8 cellular contexts compared by ENCODE assay signal in genomic region chr11:126282742-126283591, GRCh38. TPM values are rescaled to one million over a fixed set of nuclear protein-coding genes. Genes with fewer than 3 reads are reported as not detected.
A peak's percentile ranks its signal among the peaks of the same experiment; 100 is the strongest.
DNase-seq lines count a peak whose midpoint lies in the region; ATAC-seq and TF ChIP-seq lines count a peak whose summit lies in the region.

Gene TIRAP (plus strand): TSS chr11:126283093. CDS start chr11:126290895, 7,802 bp downstream.

- H3K79me1 ChIP-seq in mesenchymal stem cell (replicated peaks; ENCODE audit: low read length, poor library complexity, severe bottlenecking), result peaks cover 6% of the 10 kb centered on the region

- peak within 1 kb of the TSS; percentile 47 for H4K8ac ChIP-seq in mesenchymal stem cell (ENCODE audit: low read length)

- H3K4me3 Mint-ChIP-seq in endodermal cell, result peak within 1 kb of the TSS; percentile 78

- H2AFZ ChIP-seq in mesenchymal stem cell (ENCODE audit: low read depth, low read length), result peak within 1 kb of the TSS; percentile 91

- ATAC-seq in GM19043 (IDR thresholded peaks at IDR 0.05; ENCODE audit: low read depth, unreplicated experiment) (peak; percentile 64), HG03280 (IDR thresholded peaks at IDR 0.05; ENCODE audit: unreplicated experiment) (peak; percentile 52)

- peaks cover 10% of the 10 kb centered on the region for H3K4me1 Mint-ChIP-seq in endodermal cell

- H3K27me3 ChIP-seq in NT2/D1 (ENCODE audit: insufficient read depth, insufficient read length) (peaks cover 22% of the 10 kb centered on the region), endodermal cell (ENCODE audit: control insufficient read depth, insufficient read depth, low read length, poor library complexity, severe bottlenecking) (peaks cover 4% of the 10 kb centered on the region), mesenchymal stem cell (ENCODE audit: control insufficient read depth in 1 of 2, insufficient read depth in 1 of 2, low read length in 2 of 2) (no peaks in the 10 kb centered on the region)

- peak within 1 kb of the TSS; percentile 58 to 94 for H3K18ac ChIP-seq in mesenchymal stem cell (ENCODE audit: low read depth in 1 of 2, low read length in 2 of 2)

- peak within 1 kb of the TSS; percentile 83 for H3K27ac Mint-ChIP-seq in endodermal cell

- H3K4me3 ChIP-seq in NT2/D1 (ENCODE audit: insufficient read length, low read depth) (peak within 1 kb of the TSS; percentile 60), endodermal cell (ENCODE audit: low read length) (peak within 1 kb of the TSS; percentile 87), mesenchymal stem cell (ENCODE audit: insufficient read depth in 1 of 2, low read depth in 1 of 2, low read length in 2 of 2) (peak within 1 kb of the TSS; percentile 74 to 88)

- H3K23ac ChIP-seq in mesenchymal stem cell (ENCODE audit: low read length in 2 of 2), result peak within 1 kb of the TSS in 1 of 2 experiments; percentile 18

- H3K9ac ChIP-seq in NT2/D1 (ENCODE audit: insufficient read length, low read depth), result peak within 1 kb of the TSS; percentile 83
- peak within 1 kb of the TSS; percentile 44 for H3K9ac ChIP-seq in endodermal cell (ENCODE audit: extremely low read depth, low read length, poor library complexity, severe bottlenecking)
- H3K9ac ChIP-seq in mesenchymal stem cell (ENCODE audit: low read length), result peak within 1 kb of the TSS; percentile 96

- 1 to 3% methylated on average over 32 to 82 of the region's 82 CpGs for WGBS in endodermal cell (ENCODE audit: insufficient coverage in 1 of 2, insufficient read length in 1 of 2), 2 experiments
- under 1% methylated on average over 68 of the region's 82 CpGs for WGBS in mesenchymal stem cell

- H4K91ac ChIP-seq in mesenchymal stem cell (ENCODE audit: low read length), result peak within 1 kb of the TSS; percentile 37

- H3K4ac ChIP-seq in mesenchymal stem cell (ENCODE audit: low read depth in 1 of 2, low read length in 2 of 2), result peak within 1 kb of the TSS in 1 of 2 experiments; percentile 71

- TF ChIP-seq CTCF in endodermal cell (conservative IDR thresholded peaks at IDR 0.05), result peak; percentile 63

- H3K14ac ChIP-seq in mesenchymal stem cell (ENCODE audit: low read length in 2 of 2), result peak within 1 kb of the TSS in 1 of 2 experiments; percentile 83

- peaks cover 4% of the 10 kb centered on the region for H3K36me3 Mint-ChIP-seq in endodermal cell (ENCODE audit: low read depth)

- no peak within 1 kb of the TSS for H2AK5ac ChIP-seq in mesenchymal stem cell (ENCODE audit: low read length, severe bottlenecking)

- peak within 1 kb of the TSS; percentile 80 for H3K4me2 ChIP-seq in mesenchymal stem cell (ENCODE audit: low read length, poor library complexity, severe bottlenecking)

- peak; percentile 54 to 64 for DNase-seq in AML-193 (lab: John Stamatoyannopoulos, UW)
- DNase-seq in NT2/D1 (ENCODE audit: low read depth, low spot score), result no peak
- DNase-seq in activated CD8-positive, alpha-beta memory T cell treated with anti-CD3 and anti-CD28 coated beads, Interleukin-2, amount 50 U/mL, for 48 hours, result peak; percentile 80
- DNase-seq in endodermal cell, result peak; percentile 84
- DNase-seq in mesenchymal stem cell, result peak; percentile 77
- peak; percentile 68 for DNase-seq in stimulated activated CD8-positive, alpha-beta memory T cell treated with anti-CD3 and anti-CD28 coated beads, Interleukin-4, amount 100 ng/mL, for 48 hours

- no peaks in the 10 kb centered on the region for H3K9me3 Mint-ChIP-seq in endodermal cell

- peaks cover 8% of the 10 kb centered on the region for H3K36me3 ChIP-seq in NT2/D1 (ENCODE audit: insufficient read depth, insufficient read length, low read length)
- H3K36me3 ChIP-seq in endodermal cell (ENCODE audit: control insufficient read depth, insufficient read depth, low read length), result no peaks in the 10 kb centered on the region
- peaks cover 0 to 19% of the 10 kb centered on the region in 2 experiments for H3K36me3 ChIP-seq in mesenchymal stem cell (ENCODE audit: control insufficient read depth in 1 of 2, insufficient read depth in 2 of 2, low read depth in 1 of 2, low read length in 2 of 2)

- H3K9me3 ChIP-seq in NT2/D1 (ENCODE audit: insufficient read depth, low read length) (no peaks in the 10 kb centered on the region), endodermal cell (ENCODE audit: control insufficient read depth, low read length) (no peaks in the 10 kb centered on the region), mesenchymal stem cell (ENCODE audit: control insufficient read depth, low read length) (no peaks in the 10 kb centered on the region)

- peak within 1 kb of the TSS in 1 of 2 experiments; percentile 51 for H2BK12ac ChIP-seq in mesenchymal stem cell (ENCODE audit: low read length in 2 of 2)

- H2BK120ac ChIP-seq in mesenchymal stem cell (ENCODE audit: low read depth, low read length), result no peak within 1 kb of the TSS

- peak within 1 kb of the TSS; percentile 55 for H2BK15ac ChIP-seq in mesenchymal stem cell (ENCODE audit: low read depth, poor library complexity, severe bottlenecking)

- H3K27ac ChIP-seq in endodermal cell (ENCODE audit: low read depth, low read length), result no peak within 1 kb of the TSS
- H3K27ac ChIP-seq in mesenchymal stem cell (ENCODE audit: low read length, poor library complexity, severe bottlenecking), result peak within 1 kb of the TSS; percentile 69

- H3K27me3 Mint-ChIP-seq in endodermal cell (ENCODE audit: insufficient read depth), result peaks cover 1% of the 10 kb centered on the region

- H3K4me1 ChIP-seq in NT2/D1 (ENCODE audit: insufficient read depth, insufficient read length) (peaks cover 6% of the 10 kb centered on the region), endodermal cell (ENCODE audit: control insufficient read depth, insufficient read depth, low read length) (no peaks in the 10 kb centered on the region), mesenchymal stem cell (ENCODE audit: control insufficient read depth, insufficient read depth, low read depth, low read length) (peaks cover 14% of the 10 kb centered on the region)

- peak within 1 kb of the TSS; percentile 22 for H2BK5ac ChIP-seq in mesenchymal stem cell (ENCODE audit: low read depth, low read length, poor library complexity, severe bottlenecking)

RNA-seq across cellular contexts. Expression of gene TIRAP, which starts in this region (rescaled TPM):
- total RNA-seq in endodermal cell, result 10 to 100 TPM in 1 of 2 donors, 1 to 10 TPM in 1; 9.2 to 11.4 TPM
- 5.8 TPM for polyA plus RNA-seq in endodermal cell (2013, experiment 1 of 2)
- polyA plus RNA-seq in endodermal cell (2013, experiment 2 of 2), result 5.9 TPM
- polyA plus RNA-seq in mesenchymal stem cell (2013, experiment 1 of 2), result 8.4 TPM
- polyA plus RNA-seq in mesenchymal stem cell (2013, experiment 2 of 2), result 7.2 TPM

Comparison
In these comparisons a context has a peak if more than half of its experiments do, and no peak if none do; other contexts are left out.
1. H3K9ac ChIP-seq: peak in every context shown above with its lines; median percentile 96 in mesenchymal stem cell; 83 in NT2/D1; 44 in endodermal cell.